ENCODE assay signal across 10 cellular contexts in genomic region chr6:133888931-133889556, GRCh38. TPM values are rescaled to one million over a fixed set of nuclear protein-coding genes. Genes with fewer than 3 reads are reported as not detected.
A peak's percentile ranks its signal among the peaks of the same experiment; 100 is the strongest.
DNase-seq lines count a peak whose midpoint lies in the region; ATAC-seq and TF ChIP-seq lines count a peak whose summit lies in the region.
"Had no signal": no experiment of that assay in that cellular context is flagged by ENCODE, and none has a peak within 500 bp of the region (broad histone marks: within the 10 kb centered on the region; RNA-seq: fewer than 3 reads in every experiment).

TSS of gene TCF21 (plus strand) at chr6:133889113. CDS start at chr6:133889398, 285 bp downstream.

- 34 to 40% methylated on average over 1 to 20 of the region's 22 CpGs for WGBS in transverse colon (ENCODE audit: low coverage in 1 of 2), 2 donors

- H3K9me3 ChIP-seq in transverse colon: no peaks in the 10 kb centered on the region
- H3K9me3 ChIP-seq: A549 had no signal

- no peaks in the 10 kb centered on the region for H3K36me3 ChIP-seq in transverse colon

- TF ChIP-seq CTCF in transverse colon (IDR thresholded peaks at IDR 0.05): no peak

- H3K4me1 ChIP-seq in transverse colon: peaks cover 0 to 26% (median 6%) of the 10 kb centered on the region in 4 donors
- H3K4me1 ChIP-seq: A549 had no signal

- ATAC-seq in effector memory CD8-positive, alpha-beta T cell (replicated peaks): no peak
- no peak for ATAC-seq in memory B cell (ENCODE audit: low read depth)

- H3K9me3 Mint-ChIP-seq in T-helper 2 cell treated with Interferon-gamma antibody and Interleukin-4, amounts not matched to agents 5 μg/mL and 100 μg/mL, for 36 hours: no peaks in the 10 kb centered on the region
- no peaks in the 10 kb centered on the region for H3K9me3 Mint-ChIP-seq in effector memory CD8-positive, alpha-beta T cell
- H3K9me3 Mint-ChIP-seq in memory B cell: no peaks in the 10 kb centered on the region

- TF ChIP-seq POLR2A in transverse colon (IDR thresholded peaks at IDR 0.05): peak; percentile 76

- H3K27ac ChIP-seq in transverse colon: peak within 1 kb of the TSS; percentile 81 to 85 (median 82)
- H3K27ac ChIP-seq: dorsolateral prefrontal cortex had no signal

- H3K27me3 Mint-ChIP-seq in T-helper 2 cell treated with Interferon-gamma antibody and Interleukin-4, amounts not matched to agents 5 μg/mL and 100 μg/mL, for 36 hours (ENCODE audit: low read depth): peaks cover 85% of the 10 kb centered on the region
- H3K27me3 Mint-ChIP-seq in effector memory CD8-positive, alpha-beta T cell: peaks cover 87 to 97% of the 10 kb centered on the region in 2 donors
- peaks cover 28% of the 10 kb centered on the region for H3K27me3 Mint-ChIP-seq in memory B cell

- no peak within 1 kb of the TSS for H3K27ac Mint-ChIP-seq in T-helper 2 cell treated with Interferon-gamma antibody and Interleukin-4, amounts not matched to agents 5 μg/mL and 100 μg/mL, for 36 hours
- no peak within 1 kb of the TSS for H3K27ac Mint-ChIP-seq in effector memory CD8-positive, alpha-beta T cell
- no peak within 1 kb of the TSS for H3K27ac Mint-ChIP-seq in memory B cell

- in situ Hi-C loops in transverse colon (cut with MboI; ENCODE audit: low pct_ligation_motif_present in 1 of 4, low pct_unique_long_range_greater_than_20kb in 1 of 4, low sequenced_read_pairs in 3 of 4): no loop called here

- DNase-seq in T-helper 2 cell treated with Interferon-gamma antibody and Interleukin-4, amounts not matched to agents 5 μg/mL and 100 μg/mL, for 36 hours (ENCODE audit: low spot score): no peak
- DNase-seq in T-helper 2 cell (no peak), memory B cell (ENCODE audit: low spot score in 2 of 2) (no peak), transverse colon (peak; percentile 39), NCI-H1417 treated with DMSO at 0.1 percent for 48 hours (lab: John Stamatoyannopoulos, UW) (no peak), UCSD-AML1 (lab: John Stamatoyannopoulos, UW; ENCODE audit: unreplicated experiment) (no peak)
- no peak for DNase-seq in effector memory CD8-positive, alpha-beta T cell
- no peak for DNase-seq in activated CD4-positive, alpha-beta T cell treated with anti-CD3 and anti-CD28 coated beads, Interleukin-2, amount 50 U/mL, for 4 hours
- DNase-seq: dorsolateral prefrontal cortex had no signal

- peak within 1 kb of the TSS; percentile 13 to 57 (median 26) for H3K4me3 ChIP-seq in transverse colon
- H3K4me3 ChIP-seq: A549 had no signal

- H3K4me1 Mint-ChIP-seq in T-helper 2 cell treated with Interferon-gamma antibody and Interleukin-4, amounts not matched to agents 5 μg/mL and 100 μg/mL, for 36 hours (ENCODE audit: low read depth): peaks cover 7% of the 10 kb centered on the region
- H3K4me1 Mint-ChIP-seq in effector memory CD8-positive, alpha-beta T cell (ENCODE audit: low read depth in 2 of 2): peaks cover 16 to 24% of the 10 kb centered on the region in 2 donors
- peaks cover 17% of the 10 kb centered on the region for H3K4me1 Mint-ChIP-seq in memory B cell

- H3K4me3 Mint-ChIP-seq in T-helper 2 cell treated with Interferon-gamma antibody and Interleukin-4, amounts not matched to agents 5 μg/mL and 100 μg/mL, for 36 hours: peak within 1 kb of the TSS; percentile 28
- H3K4me3 Mint-ChIP-seq in effector memory CD8-positive, alpha-beta T cell: peak within 1 kb of the TSS; percentile 30 to 48
- peak within 1 kb of the TSS; percentile 47 for H3K4me3 Mint-ChIP-seq in memory B cell

- TF ChIP-seq EP300 in transverse colon (IDR thresholded peaks at IDR 0.05; ENCODE audit: low read depth): no peak

- no peaks in the 10 kb centered on the region for H3K36me3 Mint-ChIP-seq in T-helper 2 cell treated with Interferon-gamma antibody and Interleukin-4, amounts not matched to agents 5 μg/mL and 100 μg/mL, for 36 hours (ENCODE audit: low read depth)
- no peaks in the 10 kb centered on the region for H3K36me3 Mint-ChIP-seq in effector memory CD8-positive, alpha-beta T cell (ENCODE audit: insufficient read depth)
- no peaks in the 10 kb centered on the region for H3K36me3 Mint-ChIP-seq in memory B cell

- intact Hi-C loops in transverse colon (cut with DNase I; ENCODE audit: low total_unique reads): no loop called here

- peaks cover 85% of the 10 kb centered on the region for H3K27me3 ChIP-seq in transverse colon

RNA-seq across cellular contexts. Expression of gene TCF21, which starts in this region (rescaled TPM):
- 10 to 100 TPM in 2 of 4 donors, 1 to 10 TPM in 2; 6.0 to 13.0 (median 8.9) TPM for total RNA-seq in transverse colon
